Comparison of ENCODE assay signal across 19 cellular contexts in the genomic region with DNA sequence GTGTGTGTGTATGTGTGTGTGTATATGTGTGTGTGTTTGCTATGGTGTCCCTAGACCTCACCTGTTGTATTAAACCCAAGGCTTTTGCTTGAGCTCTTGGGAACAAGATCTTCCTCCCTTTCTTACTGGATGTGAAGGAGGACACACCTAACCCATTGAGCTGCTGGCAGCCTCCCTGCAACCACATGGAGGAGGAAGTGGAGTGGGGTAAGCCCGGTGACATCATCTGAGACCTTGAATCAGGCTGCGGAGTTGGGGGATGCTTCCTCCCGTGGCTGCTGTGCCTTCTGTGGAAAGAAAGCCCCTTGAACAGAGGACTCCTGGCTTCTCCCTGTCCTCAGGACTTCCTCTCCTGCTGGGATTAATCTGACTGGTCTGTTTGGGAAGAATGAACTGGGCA. TPM values are rescaled to one million over a fixed set of nuclear protein-coding genes. Genes with fewer than 3 reads are reported as not detected.
DNase-seq lines count a peak whose midpoint lies in the region; ATAC-seq, FAIRE-seq and TF ChIP-seq lines count a peak whose summit lies in the region.
"Had no signal": no experiment of that assay in that cellular context is flagged by ENCODE, and none has a peak within 500 bp of the region (broad histone marks: within the 10 kb centered on the region; RNA-seq: fewer than 3 reads in every experiment).

No MANE protein-coding gene starts in this region.

- H4K20me1 ChIP-seq in HepG2 (ENCODE audit: insufficient read depth, low read length), result no peaks in the 10 kb centered on the region

- peak; percentile 61 for DNase-seq in activated CD4-positive, alpha-beta T cell treated with anti-CD3 and anti-CD28 coated beads, Interleukin-2, amount 10 ng/mL, durations not matched to agents 24 days and 14 days
- no peak for DNase-seq in activated CD4-positive, alpha-beta T cell treated with anti-CD3 and anti-CD28 coated beads, Interleukin-2, amount 50 U/mL, for 48 hours
- peak; percentile 36 for DNase-seq in KBM-7
- peak; percentile 45 for DNase-seq in activated CD8-positive, alpha-beta T cell treated with anti-CD3 and anti-CD28 coated beads for 36 hours
- DNase-seq in HepG2 (ENCODE audit: low spot score), result no peak
- DNase-seq in NCI-H526 (lab: John Stamatoyannopoulos, UW), result no peak
- DNase-seq in glutamatergic neuron, result no peak
- DNase-seq in stimulated activated CD4-positive, alpha-beta T cell treated with anti-CD3 and anti-CD28 coated beads, Interleukin-2, amount 100 ng/mL, for 24 hours, result no peak
- DNase-seq: activated CD4-positive, CD25-positive, alpha-beta regulatory T cell treated with anti-CD3 and anti-CD28 coated beads, Interleukin-2, amount 50 U/mL, for 72 hours; adrenal gland; COR-L47; erythroblast; heart left ventricle; midbrain; NCI-H1436; NCI-H345; testis had no signal

- no peak for TF ChIP-seq RAD21 in HepG2 (CRISPR knock-in tag; IDR thresholded peaks at IDR 0.05)

- no peak overlapping the region for H3K4me2 ChIP-seq in HepG2 (ENCODE audit: low read depth, low read length)

- H2AFZ ChIP-seq in HepG2 (ENCODE audit: low read length), result no peak overlapping the region

- FAIRE-seq in HepG2 (lab: Jason Lieb, UNC), result no peak
- FAIRE-seq: colon had no signal

- CTCF ChIA-PET in activated CD8-positive, alpha-beta T cell treated with anti-CD3 and anti-CD28 coated beads for 36 hours (lab: Charles Lee), result interaction anchor here (1.2 kb wide), 1 partner anchor 157 kb away, joined by 4 read pairs; no protein-coding TSS in a partner anchor
- CTCF ChIA-PET in HepG2 (lab: Yijun Ruan, JAX; ENCODE audit: low intra/inter-chr PET ratio, low total read pairs), result no interaction called here

- no peaks in the 10 kb centered on the region for H3K9me3 Mint-ChIP-seq in activated CD4-positive, alpha-beta T cell treated with anti-CD3 and anti-CD28 coated beads, Interleukin-2, amount 10 ng/mL, durations not matched to agents 24 days and 14 days
- H3K9me3 Mint-ChIP-seq in activated CD8-positive, alpha-beta T cell treated with anti-CD3 and anti-CD28 coated beads for 36 hours, result no peaks in the 10 kb centered on the region
- peaks cover 3% of the 10 kb centered on the region for H3K9me3 Mint-ChIP-seq in glutamatergic neuron (ENCODE audit: unreplicated experiment)

- H3K4me1 ChIP-seq in HepG2 (ENCODE audit: insufficient read depth, low read length), result peaks cover 12% of the 10 kb centered on the region
- H3K4me1 ChIP-seq: adrenal gland, heart left ventricle, testis had no signal

- peaks cover 7% of the 10 kb centered on the region for H3K4me1 Mint-ChIP-seq in activated CD4-positive, alpha-beta T cell treated with anti-CD3 and anti-CD28 coated beads, Interleukin-2, amount 10 ng/mL, durations not matched to agents 24 days and 14 days
- peaks cover 12% of the 10 kb centered on the region for H3K4me1 Mint-ChIP-seq in activated CD8-positive, alpha-beta T cell treated with anti-CD3 and anti-CD28 coated beads for 36 hours (ENCODE audit: low read depth)
- no peaks in the 10 kb centered on the region for H3K4me1 Mint-ChIP-seq in glutamatergic neuron (ENCODE audit: low read depth, unreplicated experiment)

- no peaks in the 10 kb centered on the region for H3K9me3 ChIP-seq in HepG2 (ENCODE audit: low read length)
- H3K9me3 ChIP-seq: adrenal gland, heart left ventricle, testis had no signal

- WGBS in HepG2 (ENCODE audit: low lambda C conversion rate), result 8% methylated on average over 3 of the region's 3 CpGs

- no peaks in the 10 kb centered on the region for H3K79me2 ChIP-seq in HepG2 (ENCODE audit: insufficient read depth, low read length)

- no peak overlapping the region for H3K4me3 ChIP-seq in HepG2 (replicated peaks in 1 of 3; ENCODE audit: insufficient read depth in 1 of 3, low read depth in 2 of 3, low read length in 3 of 3)
- H3K4me3 ChIP-seq: adrenal gland, heart left ventricle, testis had no signal

- no peaks in the 10 kb centered on the region for H3K36me3 Mint-ChIP-seq in activated CD4-positive, alpha-beta T cell treated with anti-CD3 and anti-CD28 coated beads, Interleukin-2, amount 10 ng/mL, durations not matched to agents 24 days and 14 days (ENCODE audit: low read depth)
- no peaks in the 10 kb centered on the region for H3K36me3 Mint-ChIP-seq in activated CD8-positive, alpha-beta T cell treated with anti-CD3 and anti-CD28 coated beads for 36 hours (ENCODE audit: low read depth)
- no peaks in the 10 kb centered on the region for H3K36me3 Mint-ChIP-seq in glutamatergic neuron (ENCODE audit: unreplicated experiment)

- no peak overlapping the region for H3K4me3 Mint-ChIP-seq in activated CD4-positive, alpha-beta T cell treated with anti-CD3 and anti-CD28 coated beads, Interleukin-2, amount 10 ng/mL, durations not matched to agents 24 days and 14 days
- H3K4me3 Mint-ChIP-seq in activated CD8-positive, alpha-beta T cell treated with anti-CD3 and anti-CD28 coated beads for 36 hours, result no peak overlapping the region
- no peak overlapping the region for H3K4me3 Mint-ChIP-seq in glutamatergic neuron (ENCODE audit: unreplicated experiment)

- intact Hi-C loops in activated CD4-positive, alpha-beta T cell treated with anti-CD3 and anti-CD28 coated beads, Interleukin-2, amount 10 ng/mL, durations not matched to agents 24 days and 14 days (cut with micrococcal nuclease), result no loop called here
- intact Hi-C loops in activated CD8-positive, alpha-beta T cell treated with anti-CD3 and anti-CD28 coated beads for 36 hours (cut with micrococcal nuclease), result no loop called here
- intact Hi-C loops in HepG2 (cut with micrococcal nuclease; ENCODE audit: unreplicated experiment), result no loop called here

- POLR2A ChIA-PET in activated CD8-positive, alpha-beta T cell treated with anti-CD3 and anti-CD28 coated beads for 36 hours (lab: Charles Lee), result no interaction called here
- POLR2A ChIA-PET in HepG2 (lab: Yijun Ruan, JAX), result no interaction called here

- no TSS peak for BruUV-seq in HepG2 (replicated peaks; lab: Mats Ljungman, UMichigan)

- H3K27me3 ChIP-seq in HepG2 (ENCODE audit: control insufficient read depth in 1 of 2, insufficient read depth in 2 of 2, low read length in 2 of 2), result peaks cover 2 to 42% of the 10 kb centered on the region in 2 experiments; a peak in 3 of 5 replicates
- H3K27me3 ChIP-seq: adrenal gland, testis had no signal

- no peak overlapping the region for H3K27ac ChIP-seq in HepG2 (ENCODE audit: extremely low read length, insufficient read depth, low read length)
- H3K27ac ChIP-seq: adrenal gland, heart left ventricle, testis had no signal

- no peaks in the 10 kb centered on the region for H3K36me3 ChIP-seq in HepG2 (replicated peaks in 1 of 2; ENCODE audit: control insufficient read depth in 1 of 2, insufficient read depth in 2 of 2, low read length in 2 of 2)
- H3K36me3 ChIP-seq: adrenal gland, heart left ventricle had no signal

- no peak for TF ChIP-seq EP300 in HepG2 (IDR thresholded peaks at IDR 0.05; ENCODE audit: low read depth in 2 of 2, low read length in 2 of 2)
- TF ChIP-seq EP300 in HepG2 (CRISPR knock-in tag; IDR thresholded peaks at IDR 0.05; ENCODE audit: borderline replicate concordance), result no peak

- peaks cover 7% of the 10 kb centered on the region for H3K27me3 Mint-ChIP-seq in activated CD4-positive, alpha-beta T cell treated with anti-CD3 and anti-CD28 coated beads, Interleukin-2, amount 10 ng/mL, durations not matched to agents 24 days and 14 days
- no peaks in the 10 kb centered on the region for H3K27me3 Mint-ChIP-seq in activated CD8-positive, alpha-beta T cell treated with anti-CD3 and anti-CD28 coated beads for 36 hours
- peaks cover 7% of the 10 kb centered on the region for H3K27me3 Mint-ChIP-seq in glutamatergic neuron (ENCODE audit: unreplicated experiment)

- H3K9ac ChIP-seq in HepG2 (ENCODE audit: insufficient read depth, low read depth, low read length), result no peak overlapping the region

- in situ Hi-C loops in KBM-7 (cut with MboI; ENCODE audit: low pct_unique_long_range_greater_than_20kb, low sequenced_read_pairs) (no loop called here), HepG2 (cut with HindIII; ENCODE audit: extremely low pct_ligation_motif_present, low pct_unique_long_range_greater_than_20kb) (no loop called here)

- no peak overlapping the region for H3K27ac Mint-ChIP-seq in activated CD4-positive, alpha-beta T cell treated with anti-CD3 and anti-CD28 coated beads, Interleukin-2, amount 10 ng/mL, durations not matched to agents 24 days and 14 days
- no peak overlapping the region for H3K27ac Mint-ChIP-seq in activated CD8-positive, alpha-beta T cell treated with anti-CD3 and anti-CD28 coated beads for 36 hours
- H3K27ac Mint-ChIP-seq in glutamatergic neuron (ENCODE audit: unreplicated experiment), result no peak overlapping the region

- ATAC-seq in activated CD8-positive, alpha-beta T cell treated with anti-CD3 and anti-CD28 coated beads for 36 hours, result peak; percentile 58
- ATAC-seq in HepG2, result no peak
- ATAC-seq: heart left ventricle had no signal

- no peak for TF ChIP-seq POLR2A in HepG2 (IDR thresholded peaks at IDR 0.05; ENCODE audit: insufficient read depth in 1 of 2, low read depth in 2 of 2, low read length in 2 of 2)

- no peak for TF ChIP-seq CTCF in activated CD8-positive, alpha-beta T cell treated with anti-CD3 and anti-CD28 coated beads for 36 hours (IDR thresholded peaks at IDR 0.05)
- TF ChIP-seq CTCF in HepG2 (CRISPR knock-in tag; IDR thresholded peaks at IDR 0.05) (no peak), glutamatergic neuron (IDR thresholded peaks at IDR 0.05; ENCODE audit: partially characterized antibody, unreplicated experiment) (no peak)

RNA-seq across cellular contexts. Expression of a gene that starts 3.3 kb away (rescaled TPM):
- not detected in 2 replicates for total RNA-seq in activated CD4-positive, alpha-beta T cell treated with anti-CD3 and anti-CD28 coated beads, Interleukin-2, amount 10 ng/mL, durations not matched to agents 24 days and 14 days
- total RNA-seq in activated CD8-positive, alpha-beta T cell treated with anti-CD3 and anti-CD28 coated beads for 36 hours, result not detected
- total RNA-seq in HepG2 (2016; rRNA removed; fragmentation: Illumina TruSeq; extraction: Trizol) (not detected in 2 replicates), glutamatergic neuron (ENCODE audit: unreplicated experiment) (not detected)
- total RNA-seq in HepG2 (2016; cell fraction: cytosol; rRNA removed; fragmentation: Illumina TruSeq; extraction: Trizol; ENCODE audit: low read depth), result not detected in 2 replicates
- total RNA-seq in HepG2 (2016; cell fraction: insoluble cytoplasmic fraction; rRNA removed; fragmentation: Illumina TruSeq; extraction: Trizol), result not detected in 2 replicates
- total RNA-seq in HepG2 (2016; cell fraction: membrane; rRNA removed; fragmentation: Illumina TruSeq; extraction: Trizol), result not detected in 2 replicates
- total RNA-seq in HepG2 (2016; cell fraction: nucleus; rRNA removed; fragmentation: Illumina TruSeq; extraction: Trizol), result not detected in 2 replicates
- polyA plus RNA-seq in HepG2 (2011; rRNA removed), result not detected in 2 replicates
- polyA plus RNA-seq in HepG2 (2011; cell fraction: cytosol; rRNA removed), result not detected in 2 replicates
- polyA plus RNA-seq in HepG2 (2011; cell fraction: nucleus; rRNA removed), result not detected in 2 replicates
- polyA plus RNA-seq in HepG2 (2012), result not detected in 2 replicates
- not detected in 2 replicates for polyA plus RNA-seq in HepG2 (2016; cell fraction: cytosol; fragmentation: Illumina TruSeq; extraction: Trizol; ENCODE audit: low read depth)
- polyA plus RNA-seq in HepG2 (2016; cell fraction: insoluble cytoplasmic fraction; fragmentation: Illumina TruSeq; extraction: Trizol; ENCODE audit: low read depth), result not detected in 2 replicates
- not detected in 2 replicates for polyA plus RNA-seq in HepG2 (2016; cell fraction: membrane; fragmentation: Illumina TruSeq; extraction: Trizol; ENCODE audit: low read depth)
- not detected in 2 replicates for polyA plus RNA-seq in HepG2 (2016; cell fraction: nucleus; fragmentation: Illumina TruSeq; extraction: Trizol; ENCODE audit: insufficient read depth, low read depth)
- not detected in 2 replicates for polyA minus RNA-seq in HepG2 (2011; rRNA and poly(A)+ RNA removed; ENCODE audit: low replicate concordance)
- not detected in 2 replicates for polyA minus RNA-seq in HepG2 (2011; cell fraction: cytosol; rRNA and poly(A)+ RNA removed)
- not detected in 2 replicates for polyA minus RNA-seq in HepG2 (2011; cell fraction: nucleus; rRNA and poly(A)+ RNA removed)
- total RNA-seq: adrenal gland, heart left ventricle, kidney epithelial cell, testis had no signal
- polyA plus RNA-seq: adrenal gland, heart left ventricle had no signal

RNA-seq across cellular contexts. Expression of a gene that starts 9.9 kb away (rescaled TPM):
- not detected in 2 replicates for total RNA-seq in activated CD4-positive, alpha-beta T cell treated with anti-CD3 and anti-CD28 coated beads, Interleukin-2, amount 10 ng/mL, durations not matched to agents 24 days and 14 days
- total RNA-seq in activated CD8-positive, alpha-beta T cell treated with anti-CD3 and anti-CD28 coated beads for 36 hours, result not detected
- not detected in 2 replicates for total RNA-seq in HepG2 (2016; rRNA removed; fragmentation: Illumina TruSeq; extraction: Trizol)
- not detected in 2 replicates for total RNA-seq in HepG2 (2016; cell fraction: cytosol; rRNA removed; fragmentation: Illumina TruSeq; extraction: Trizol; ENCODE audit: low read depth)
- total RNA-seq in HepG2 (2016; cell fraction: insoluble cytoplasmic fraction; rRNA removed; fragmentation: Illumina TruSeq; extraction: Trizol), result not detected in 2 replicates
- not detected in 2 replicates for total RNA-seq in HepG2 (2016; cell fraction: membrane; rRNA removed; fragmentation: Illumina TruSeq; extraction: Trizol)
- total RNA-seq in HepG2 (2016; cell fraction: nucleus; rRNA removed; fragmentation: Illumina TruSeq; extraction: Trizol), result not detected in 2 replicates
- polyA plus RNA-seq in HepG2 (2011; rRNA removed), result not detected in 2 replicates
- polyA plus RNA-seq in HepG2 (2011; cell fraction: cytosol; rRNA removed), result not detected in 2 replicates
- not detected in 2 replicates for polyA plus RNA-seq in HepG2 (2011; cell fraction: nucleus; rRNA removed)
- polyA plus RNA-seq in HepG2 (2012), result not detected in 2 replicates
- not detected in 2 replicates for polyA plus RNA-seq in HepG2 (2016; cell fraction: cytosol; fragmentation: Illumina TruSeq; extraction: Trizol; ENCODE audit: low read depth)
- polyA plus RNA-seq in HepG2 (2016; cell fraction: insoluble cytoplasmic fraction; fragmentation: Illumina TruSeq; extraction: Trizol; ENCODE audit: low read depth), result not detected in 2 replicates
- not detected in 2 replicates for polyA plus RNA-seq in HepG2 (2016; cell fraction: membrane; fragmentation: Illumina TruSeq; extraction: Trizol; ENCODE audit: low read depth)
- not detected in 2 replicates for polyA plus RNA-seq in HepG2 (2016; cell fraction: nucleus; fragmentation: Illumina TruSeq; extraction: Trizol; ENCODE audit: insufficient read depth, low read depth)
- polyA minus RNA-seq in HepG2 (2011; rRNA and poly(A)+ RNA removed; ENCODE audit: low replicate concordance), result not detected in 2 replicates
- not detected in 2 replicates for polyA minus RNA-seq in HepG2 (2011; cell fraction: cytosol; rRNA and poly(A)+ RNA removed)
- not detected in 2 replicates for polyA minus RNA-seq in HepG2 (2011; cell fraction: nucleus; rRNA and poly(A)+ RNA removed)
- total RNA-seq in glutamatergic neuron (ENCODE audit: unreplicated experiment), result not detected
- total RNA-seq: adrenal gland, heart left ventricle, kidney epithelial cell had no signal
- polyA plus RNA-seq: adrenal gland, heart left ventricle had no signal

RNA-seq across cellular contexts. Expression of a gene that starts 28.1 kb away (rescaled TPM):
- 13.6 and 14.2 TPM in 2 replicates for total RNA-seq in activated CD4-positive, alpha-beta T cell treated with anti-CD3 and anti-CD28 coated beads, Interleukin-2, amount 10 ng/mL, durations not matched to agents 24 days and 14 days
- total RNA-seq in activated CD8-positive, alpha-beta T cell treated with anti-CD3 and anti-CD28 coated beads for 36 hours, result 10 to 100 TPM; 14.3 to 16.8 TPM
- 9.5 and 15.2 TPM in 2 replicates for total RNA-seq in HepG2 (2016; rRNA removed; fragmentation: Illumina TruSeq; extraction: Trizol)
- 5.7 and 8.3 TPM in 2 replicates for total RNA-seq in HepG2 (2016; cell fraction: cytosol; rRNA removed; fragmentation: Illumina TruSeq; extraction: Trizol; ENCODE audit: low read depth)
- total RNA-seq in HepG2 (2016; cell fraction: insoluble cytoplasmic fraction; rRNA removed; fragmentation: Illumina TruSeq; extraction: Trizol), result 9.4 and 13.7 TPM in 2 replicates
- total RNA-seq in HepG2 (2016; cell fraction: membrane; rRNA removed; fragmentation: Illumina TruSeq; extraction: Trizol), result 5.0 and 5.2 TPM in 2 replicates
- 31.9 and 36.9 TPM in 2 replicates for total RNA-seq in HepG2 (2016; cell fraction: nucleus; rRNA removed; fragmentation: Illumina TruSeq; extraction: Trizol)
- polyA plus RNA-seq in HepG2 (2011; rRNA removed), result 16.1 and 16.3 TPM in 2 replicates
- 3.3 and 5.9 TPM in 2 replicates for polyA plus RNA-seq in HepG2 (2011; cell fraction: cytosol; rRNA removed)
- 32.8 and 44.6 TPM in 2 replicates for polyA plus RNA-seq in HepG2 (2011; cell fraction: nucleus; rRNA removed)
- polyA plus RNA-seq in HepG2 (2012), result 17.1 and 18.6 TPM in 2 replicates
- polyA plus RNA-seq in HepG2 (2016; cell fraction: cytosol; fragmentation: Illumina TruSeq; extraction: Trizol; ENCODE audit: low read depth), result 0.59 and 0.69 TPM in 2 replicates
- polyA plus RNA-seq in HepG2 (2016; cell fraction: insoluble cytoplasmic fraction; fragmentation: Illumina TruSeq; extraction: Trizol; ENCODE audit: low read depth), result 9.7 and 10.6 TPM in 2 replicates
- 2.0 and 2.7 TPM in 2 replicates for polyA plus RNA-seq in HepG2 (2016; cell fraction: membrane; fragmentation: Illumina TruSeq; extraction: Trizol; ENCODE audit: low read depth)
- 41.0 and 41.3 TPM in 2 replicates for polyA plus RNA-seq in HepG2 (2016; cell fraction: nucleus; fragmentation: Illumina TruSeq; extraction: Trizol; ENCODE audit: insufficient read depth, low read depth)
- polyA minus RNA-seq in HepG2 (2011; rRNA and poly(A)+ RNA removed; ENCODE audit: low replicate concordance), result 6.7 and 8.6 TPM in 2 replicates
- 2.5 and 5.2 TPM in 2 replicates for polyA minus RNA-seq in HepG2 (2011; cell fraction: cytosol; rRNA and poly(A)+ RNA removed)
- 82.9 and 91.0 TPM in 2 replicates for polyA minus RNA-seq in HepG2 (2011; cell fraction: nucleus; rRNA and poly(A)+ RNA removed)
- total RNA-seq in glutamatergic neuron (ENCODE audit: unreplicated experiment), result 74.1 TPM

RNA-seq across cellular contexts. Expression of a gene that starts 41.5 kb away (rescaled TPM):
- total RNA-seq in activated CD4-positive, alpha-beta T cell treated with anti-CD3 and anti-CD28 coated beads, Interleukin-2, amount 10 ng/mL, durations not matched to agents 24 days and 14 days, result not detected in 2 replicates
- not detected for total RNA-seq in activated CD8-positive, alpha-beta T cell treated with anti-CD3 and anti-CD28 coated beads for 36 hours
- not detected in 2 replicates for total RNA-seq in HepG2 (2016; rRNA removed; fragmentation: Illumina TruSeq; extraction: Trizol)
- not detected in 2 replicates for total RNA-seq in HepG2 (2016; cell fraction: cytosol; rRNA removed; fragmentation: Illumina TruSeq; extraction: Trizol; ENCODE audit: low read depth)
- total RNA-seq in HepG2 (2016; cell fraction: insoluble cytoplasmic fraction; rRNA removed; fragmentation: Illumina TruSeq; extraction: Trizol), result not detected in 2 replicates
- not detected in 2 replicates for total RNA-seq in HepG2 (2016; cell fraction: membrane; rRNA removed; fragmentation: Illumina TruSeq; extraction: Trizol)
- total RNA-seq in HepG2 (2016; cell fraction: nucleus; rRNA removed; fragmentation: Illumina TruSeq; extraction: Trizol), result not detected in 2 replicates
- polyA plus RNA-seq in HepG2 (2011; rRNA removed), result not detected in 2 replicates
- not detected in 2 replicates for polyA plus RNA-seq in HepG2 (2011; cell fraction: cytosol; rRNA removed)
- not detected in 2 replicates for polyA plus RNA-seq in HepG2 (2011; cell fraction: nucleus; rRNA removed)
- polyA plus RNA-seq in HepG2 (2012), result not detected in 2 replicates
- not detected in 2 replicates for polyA plus RNA-seq in HepG2 (2016; cell fraction: cytosol; fragmentation: Illumina TruSeq; extraction: Trizol; ENCODE audit: low read depth)
- not detected in 2 replicates for polyA plus RNA-seq in HepG2 (2016; cell fraction: insoluble cytoplasmic fraction; fragmentation: Illumina TruSeq; extraction: Trizol; ENCODE audit: low read depth)
- polyA plus RNA-seq in HepG2 (2016; cell fraction: membrane; fragmentation: Illumina TruSeq; extraction: Trizol; ENCODE audit: low read depth), result not detected in 2 replicates
- not detected in 2 replicates for polyA plus RNA-seq in HepG2 (2016; cell fraction: nucleus; fragmentation: Illumina TruSeq; extraction: Trizol; ENCODE audit: insufficient read depth, low read depth)
- not detected in 2 replicates for polyA minus RNA-seq in HepG2 (2011; rRNA and poly(A)+ RNA removed; ENCODE audit: low replicate concordance)
- polyA minus RNA-seq in HepG2 (2011; cell fraction: cytosol; rRNA and poly(A)+ RNA removed), result not detected in 2 replicates
- not detected in 2 replicates for polyA minus RNA-seq in HepG2 (2011; cell fraction: nucleus; rRNA and poly(A)+ RNA removed)
- total RNA-seq in glutamatergic neuron (ENCODE audit: unreplicated experiment), result not detected
- total RNA-seq: adrenal gland, heart left ventricle, kidney epithelial cell had no signal
- polyA plus RNA-seq: adrenal gland, heart left ventricle had no signal

Comparison
In these comparisons a context has a peak if more than half of its experiments do, and no peak if none do; other contexts are left out.
1. DNase-seq: peak in activated CD4-positive, alpha-beta T cell treated with anti-CD3 and anti-CD28 coated beads, Interleukin-2, amount 10 ng/mL, durations not matched to agents 24 days and 14 days (single experiment), KBM-7 (single experiment) and activated CD8-positive, alpha-beta T cell treated with anti-CD3 and anti-CD28 coated beads for 36 hours (single experiment); none in activated CD4-positive, alpha-beta T cell treated with anti-CD3 and anti-CD28 coated beads, Interleukin-2, amount 50 U/mL, for 48 hours (0 of 2), HepG2 (single experiment), NCI-H526 (0 of 2), glutamatergic neuron (single experiment) and stimulated activated CD4-positive, alpha-beta T cell treated with anti-CD3 and anti-CD28 coated beads, Interleukin-2, amount 100 ng/mL, for 24 hours (0 of 2).